ENCODE assay signal across 20 cellular contexts in genomic region chr17:41421116-41421515, GRCh38. TPM values are rescaled to one million over a fixed set of nuclear protein-coding genes. Genes with fewer than 3 reads are reported as not detected.
DNase-seq lines count a peak whose midpoint lies in the region; ATAC-seq, FAIRE-seq and TF ChIP-seq lines count a peak whose summit lies in the region.
"Had no signal": no experiment of that assay in that cellular context is flagged by ENCODE, and none has a peak within 500 bp of the region (broad histone marks: within the 10 kb centered on the region; RNA-seq: fewer than 3 reads in every experiment).

No MANE protein-coding gene starts in this region.

- no peak overlapping the region for H2BK120ac ChIP-seq in H9 (ENCODE audit: low read depth, low read length, poor library complexity, severe bottlenecking)

- H3K9me3 ChIP-seq in H9 (ENCODE audit: control insufficient read depth, low read depth, low read length) (no peaks in the 10 kb centered on the region), small intestine (ENCODE audit: control insufficient read depth, low read depth) (no peaks in the 10 kb centered on the region)
- H3K9me3 ChIP-seq: ascending aorta, BLaER1, HAP-1, sigmoid colon, upper lobe of right lung had no signal

- no peak overlapping the region for H2BK20ac ChIP-seq in H9 (ENCODE audit: low read depth, low read length, poor library complexity, severe bottlenecking)

- peak overlapping the region in 1 of 3 experiments; percentile 9; a peak in 2 of 7 replicates for H3K27ac Mint-ChIP-seq in H9
- H3K27ac Mint-ChIP-seq: IgD-negative memory B cell had no signal

- H4K8ac ChIP-seq in H9 (replicated peaks; ENCODE audit: insufficient read length, low read depth, low read length): no peak overlapping the region

- no peak overlapping the region for H2AK5ac ChIP-seq in H9 (ENCODE audit: insufficient read length, low read length)

- no peak overlapping the region for H2BK12ac ChIP-seq in H9 (ENCODE audit: insufficient read length, low read depth, low read length)

- H3K4me2 ChIP-seq in H9 (ENCODE audit: insufficient read depth, insufficient read length, low read length): no peak overlapping the region
- H3K4me2 ChIP-seq: BLaER1 had no signal

- no peak overlapping the region for H4K91ac ChIP-seq in H9 (ENCODE audit: insufficient read length, low read depth, low read length)

- H3K23ac ChIP-seq in H9 (ENCODE audit: insufficient read length, low read depth, low read length): no peak overlapping the region

- no peaks in the 10 kb centered on the region for H4K20me1 ChIP-seq in H9 (ENCODE audit: control insufficient read depth, insufficient read depth, insufficient read length)
- H4K20me1 ChIP-seq: BLaER1 had no signal

- H3K4me3 ChIP-seq in fibroblast of villous mesenchyme (ENCODE audit: low read depth, low read length) (no peak overlapping the region), small intestine (ENCODE audit: low read depth in 1 of 2, low read length in 2 of 2) (no peak overlapping the region)
- H3K4me3 ChIP-seq: ascending aorta, BLaER1, HAP-1, sigmoid colon, upper lobe of right lung had no signal

- DNase-seq in H9 (no peak), fibroblast of villous mesenchyme (ENCODE audit: low read depth) (peak; percentile 88), sciatic nerve (ENCODE audit: low spot score) (no peak), superior temporal gyrus (ENCODE audit: extremely low spot score) (no peak), DMS114 treated with DMSO at 0.1 percent for 48 hours (lab: John Stamatoyannopoulos, UW; ENCODE audit: unreplicated experiment) (no peak), small intestine (no peak)
- DNase-seq in activated CD8-positive, alpha-beta memory T cell treated with anti-CD3 and anti-CD28 coated beads, Interleukin-2, amount 50 U/mL, for 4 hours: no peak
- DNase-seq: activated gamma-delta T cell; cortex of kidney; NCI-H1417; sigmoid colon; stimulated activated CD4-positive, alpha-beta T cell treated with anti-CD3 and anti-CD28 coated beads, Interleukin-4, amount 100 ng/mL, for 4 hours; upper lobe of right lung had no signal

- H3K9me3 Mint-ChIP-seq in H9: no peaks in the 10 kb centered on the region
- H3K9me3 Mint-ChIP-seq: IgD-negative memory B cell had no signal

- no peaks in the 10 kb centered on the region for H3K36me3 Mint-ChIP-seq in H9 (ENCODE audit: insufficient read depth in 1 of 3, low read depth in 3 of 3)
- H3K36me3 Mint-ChIP-seq: IgD-negative memory B cell had no signal

- no peak overlapping the region for H3K4me3 Mint-ChIP-seq in H9
- H3K4me3 Mint-ChIP-seq: IgD-negative memory B cell had no signal

- no peak overlapping the region for H4K5ac ChIP-seq in H9 (ENCODE audit: insufficient read length, low read depth, low read length)

- H3K79me1 ChIP-seq in H9 (ENCODE audit: insufficient read depth, low read depth, low read length, poor library complexity, severe bottlenecking): no peaks in the 10 kb centered on the region

- H3T11ph ChIP-seq in H9 (ENCODE audit: low read length): no peak overlapping the region

- ATAC-seq in sciatic nerve: peak; percentile 61
- ATAC-seq: upper lobe of right lung had no signal

- TF ChIP-seq CTCF in H9 (conservative IDR thresholded peaks at IDR 0.05) (no peak), VCaP (conservative IDR thresholded peaks at IDR 0.05) (no peak), fibroblast of villous mesenchyme (IDR thresholded peaks at IDR 0.05; ENCODE audit: insufficient read depth, low read depth, low read length) (no peak)

- H3K79me2 ChIP-seq in H9 (ENCODE audit: insufficient read depth, low read length): no peaks in the 10 kb centered on the region

- no peak overlapping the region for H2BK15ac ChIP-seq in H9 (ENCODE audit: low read depth, low read length)

- no peaks in the 10 kb centered on the region for H3K4me1 ChIP-seq in H9 (ENCODE audit: insufficient read depth, low read length)
- H3K4me1 ChIP-seq in small intestine (ENCODE audit: control insufficient read depth in 2 of 2, insufficient read depth in 1 of 2, low read depth in 1 of 2, low read length in 1 of 2): no peaks in the 10 kb centered on the region
- H3K4me1 ChIP-seq: BLaER1, HAP-1, upper lobe of right lung had no signal

- H3K56ac ChIP-seq in H9 (ENCODE audit: insufficient read length, low read depth, low read length): no peak overlapping the region

- no peak overlapping the region for H3K4ac ChIP-seq in H9 (ENCODE audit: low read depth, low read length)

- H3K27me3 Mint-ChIP-seq in H9 (ENCODE audit: low read depth): peaks cover 11% of the 10 kb centered on the region

- no CpG with 5 or more reads among the region's 9 CpGs for WGBS in H9 (ENCODE audit: extremely low coverage, insufficient read length, low lambda C conversion rate)
- WGBS in small intestine, 3 donors: 81 to 88% (median 87%) methylated on average over 9 of the region's 9 CpGs

- peaks cover 8% of the 10 kb centered on the region in 2 experiments; a peak in 3 of 4 replicates for H3K4me1 Mint-ChIP-seq in H9

- H3K36me3 ChIP-seq in small intestine (ENCODE audit: control insufficient read depth in 2 of 2, insufficient read depth in 2 of 2, low read length in 2 of 2): no peaks in the 10 kb centered on the region
- H3K36me3 ChIP-seq: ascending aorta, BLaER1, HAP-1, sigmoid colon, upper lobe of right lung had no signal

- no peaks in the 10 kb centered on the region for H3K23me2 ChIP-seq in H9 (ENCODE audit: insufficient read length, low read depth, low read length, poor library complexity, severe bottlenecking)

- H2AFZ ChIP-seq in H9 (ENCODE audit: low read length): no peak overlapping the region

- no peak overlapping the region for H2BK5ac ChIP-seq in H9 (ENCODE audit: insufficient read length, low read length)

- H3K9ac ChIP-seq in H9 (ENCODE audit: extremely low read depth, insufficient read length, low read length): no peak overlapping the region
- H3K9ac ChIP-seq: BLaER1 had no signal

- intact Hi-C loops in sciatic nerve (cut with DNase I): no loop called here

- FAIRE-seq in small intestine (lab: Jason Lieb, UNC): no peak

- no peaks in the 10 kb centered on the region for H3K27me3 ChIP-seq in H9 (ENCODE audit: insufficient read depth, low read length)
- no peaks in the 10 kb centered on the region for H3K27me3 ChIP-seq in small intestine (ENCODE audit: control insufficient read depth in 2 of 2, insufficient read depth in 2 of 2, low read length in 2 of 2)
- H3K27me3 ChIP-seq: ascending aorta, BLaER1, upper lobe of right lung had no signal

- peak overlapping the region; percentile 27 for H3K18ac ChIP-seq in H9 (ENCODE audit: insufficient read length, low read depth, low read length)

- no peak overlapping the region for H3K27ac ChIP-seq in H9 (ENCODE audit: insufficient read length, low read depth, low read length)
- H3K27ac ChIP-seq in VCaP: peak overlapping the region; percentile 49
- H3K27ac ChIP-seq in small intestine (ENCODE audit: low read depth in 1 of 2, low read length in 1 of 2): no peak overlapping the region
- H3K27ac ChIP-seq: ascending aorta, BLaER1, sigmoid colon, upper lobe of right lung had no signal

- no peak overlapping the region for H3K14ac ChIP-seq in H9 (ENCODE audit: insufficient read depth, low read length)

RNA-seq across cellular contexts. Expression of gene KRT37, which starts 3.3 kb away (rescaled TPM):
- total RNA-seq in H9 (2021): not detected in 2 replicates
- not detected in 2 replicates for total RNA-seq in fibroblast of villous mesenchyme
- total RNA-seq in sciatic nerve: not detected
- polyA plus RNA-seq in small intestine: not detected
- total RNA-seq: activated CD8-positive, alpha-beta memory T cell treated with anti-CD3 and anti-CD28 coated beads for 36 hours; ascending aorta; sigmoid colon; SK-MEL-5; upper lobe of right lung had no signal
- polyA plus RNA-seq: IgD-negative memory B cell, sigmoid colon had no signal

RNA-seq across cellular contexts. Expression of gene KRT38, which starts 19.7 kb away (rescaled TPM):
- total RNA-seq in H9 (2021) (not detected in 2 replicates), fibroblast of villous mesenchyme (under 0.01 TPM in 1 of 2 replicates, not detected in the other), sciatic nerve (not detected)
- not detected for polyA plus RNA-seq in small intestine
- total RNA-seq: activated CD8-positive, alpha-beta memory T cell treated with anti-CD3 and anti-CD28 coated beads for 36 hours; ascending aorta; sigmoid colon; SK-MEL-5; upper lobe of right lung had no signal
- polyA plus RNA-seq: IgD-negative memory B cell, sigmoid colon had no signal

RNA-seq across cellular contexts. Expression of gene KRT31, which starts 23.7 kb away (rescaled TPM):
- total RNA-seq in H9 (2021): not detected in 2 replicates
- not detected in 2 replicates for total RNA-seq in fibroblast of villous mesenchyme
- not detected for total RNA-seq in sciatic nerve
- polyA plus RNA-seq in small intestine: not detected
- total RNA-seq: activated CD8-positive, alpha-beta memory T cell treated with anti-CD3 and anti-CD28 coated beads for 36 hours; ascending aorta; sigmoid colon; SK-MEL-5; upper lobe of right lung had no signal
- polyA plus RNA-seq: IgD-negative memory B cell, sigmoid colon had no signal

RNA-seq across cellular contexts. Expression of gene KRT34, which starts 39.0 kb away (rescaled TPM):
- not detected in 2 replicates for total RNA-seq in H9 (2021)
- total RNA-seq in fibroblast of villous mesenchyme: 26.7 and 28.9 TPM in 2 replicates
- not detected for total RNA-seq in sciatic nerve
- not detected for polyA plus RNA-seq in small intestine
- total RNA-seq: activated CD8-positive, alpha-beta memory T cell treated with anti-CD3 and anti-CD28 coated beads for 36 hours; ascending aorta; sigmoid colon; SK-MEL-5; upper lobe of right lung had no signal
- polyA plus RNA-seq: IgD-negative memory B cell, sigmoid colon had no signal

RNA-seq across cellular contexts. Expression of gene KRT32, which starts 46.1 kb away (rescaled TPM):
- total RNA-seq in H9 (2021) (not detected in 2 replicates), fibroblast of villous mesenchyme (not detected in 2 replicates), sciatic nerve (0.67 TPM)
- not detected for polyA plus RNA-seq in small intestine
- total RNA-seq: activated CD8-positive, alpha-beta memory T cell treated with anti-CD3 and anti-CD28 coated beads for 36 hours; ascending aorta; sigmoid colon; SK-MEL-5; upper lobe of right lung had no signal
- polyA plus RNA-seq: IgD-negative memory B cell, sigmoid colon had no signal
